ENCODE assay signal across 8 cellular contexts in the genomic region with DNA sequence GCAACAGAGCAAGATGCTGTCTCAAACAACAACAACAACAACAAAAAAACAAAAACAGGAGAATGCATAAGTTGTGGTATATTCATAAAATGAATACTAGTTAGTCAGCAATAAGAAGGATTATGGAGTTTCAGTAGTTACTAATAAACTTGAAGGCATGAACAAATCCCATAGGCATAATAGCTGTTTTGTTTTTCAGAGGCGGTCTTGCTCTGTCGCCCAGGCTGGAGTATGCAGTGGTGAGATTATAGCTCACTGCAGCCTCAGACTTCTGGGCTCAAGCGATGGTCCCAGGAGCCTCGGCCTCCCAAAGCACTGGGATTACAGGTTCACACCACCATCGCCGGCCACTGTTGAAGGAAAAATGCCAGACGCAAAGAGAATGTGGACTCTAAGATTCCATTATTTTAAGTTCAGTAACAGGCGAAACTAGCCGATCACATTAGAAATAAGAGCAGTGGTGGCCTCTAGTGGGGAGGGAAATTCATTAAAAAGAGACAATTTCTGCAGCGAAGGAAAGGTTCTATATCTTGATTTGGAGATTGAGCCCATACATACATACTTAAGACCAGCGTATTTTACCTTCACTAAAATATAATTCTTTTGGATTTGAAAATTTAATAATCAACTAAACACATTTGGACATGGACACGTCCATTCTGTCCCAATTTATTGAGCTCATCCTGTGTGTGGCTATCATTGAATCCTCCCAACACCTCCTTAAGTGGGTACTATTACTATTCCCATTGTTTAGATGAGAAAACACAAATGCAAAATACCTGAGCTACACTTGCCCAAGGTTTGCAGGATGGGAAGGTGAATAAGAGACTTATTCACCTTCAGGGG. TPM values are rescaled to one million over a fixed set of nuclear protein-coding genes. Genes with fewer than 3 reads are reported as not detected.
DNase-seq lines count a peak whose midpoint lies in the region; ATAC-seq and TF ChIP-seq lines count a peak whose summit lies in the region.

No MANE protein-coding gene starts in this region.

- H3K9me3 Mint-ChIP-seq in H9 = no peaks in the 10 kb centered on the region

- ATAC-seq in HG02678 (IDR thresholded peaks at IDR 0.05; ENCODE audit: unreplicated experiment) = no peak

- no peak overlapping the region for H2BK12ac ChIP-seq in H9 (ENCODE audit: insufficient read length, low read depth, low read length)

- no peak overlapping the region for H4K8ac ChIP-seq in H9 (replicated peaks; ENCODE audit: insufficient read length, low read depth, low read length)

- H3K56ac ChIP-seq in H9 (ENCODE audit: insufficient read length, low read depth, low read length) = no peak overlapping the region

- no peak overlapping the region for H2BK15ac ChIP-seq in H9 (ENCODE audit: low read depth, low read length)

- no peak for TF ChIP-seq POLR2A in erythroblast (IDR thresholded peaks at IDR 0.05; ENCODE audit: low read length)
- TF ChIP-seq POLR2A in testis (IDR thresholded peaks at IDR 0.05) = no peak

- H3K4me3 ChIP-seq in mucosa of stomach (ENCODE audit: low read length) (no peak overlapping the region), testis (peak overlapping the region; percentile 53 to 64)

- no peak overlapping the region for H3K14ac ChIP-seq in H9 (ENCODE audit: insufficient read depth, low read length)

- no peaks in the 10 kb centered on the region for H4K20me1 ChIP-seq in H9 (ENCODE audit: control insufficient read depth, insufficient read depth, insufficient read length)

- no peaks in the 10 kb centered on the region for H3K79me1 ChIP-seq in H9 (ENCODE audit: insufficient read depth, low read depth, low read length, poor library complexity, severe bottlenecking)

- intact Hi-C loops in testis (cut with DNase I; ENCODE audit: low total_unique reads) = no loop called here

- no peak overlapping the region for H4K91ac ChIP-seq in H9 (ENCODE audit: insufficient read length, low read depth, low read length)

- peak; percentile 71 for TF ChIP-seq CTCF in H9 (conservative IDR thresholded peaks at IDR 0.05)
- TF ChIP-seq CTCF in testis (IDR thresholded peaks at IDR 0.05) = peak; percentile 38 to 76 (median 67)

- no CpG with 5 or more reads among the region's 12 CpGs for WGBS in H9 (ENCODE audit: extremely low coverage, insufficient read length, low lambda C conversion rate)
- 12% methylated on average over 12 of the region's 12 CpGs for WGBS in testis, 2 donors

- peaks cover 2% of the 10 kb centered on the region; the same call in 1 of the 2 replicates for H3K27me3 Mint-ChIP-seq in H9 (ENCODE audit: low read depth)

- no peak overlapping the region for H2AFZ ChIP-seq in H9 (ENCODE audit: low read length)

- no peak overlapping the region for H4K5ac ChIP-seq in H9 (ENCODE audit: insufficient read length, low read depth, low read length)

- H3K79me2 ChIP-seq in H9 (ENCODE audit: insufficient read depth, low read length) = no peaks in the 10 kb centered on the region

- no peak overlapping the region for H3K4ac ChIP-seq in H9 (ENCODE audit: low read depth, low read length)

- peak overlapping the region; percentile 68 to 78; a peak in 4 of 5 replicates for H3K4me3 Mint-ChIP-seq in H9

- no peaks in the 10 kb centered on the region for H3K23me2 ChIP-seq in H9 (ENCODE audit: insufficient read length, low read depth, low read length, poor library complexity, severe bottlenecking)

- peak overlapping the region; percentile 85 to 91 (median 90); a peak in 6 of 7 replicates for H3K27ac Mint-ChIP-seq in H9

- DNase-seq in CD1c-positive myeloid dendritic cell (ENCODE audit: extremely low spot score) = peak; percentile 74
- no peak for DNase-seq in H9
- peak; percentile 39 for DNase-seq in NCI-H526 treated with DMSO at 0.1 percent for 48 hours (lab: John Stamatoyannopoulos, UW)
- peak; percentile 31 for DNase-seq in activated CD8-positive, alpha-beta memory T cell treated with anti-CD3 and anti-CD28 coated beads, Interleukin-2, amount 50 U/mL, for 4 hours
- peak; percentile 71 to 73 for DNase-seq in erythroblast (lab: John Stamatoyannopoulos, UW)
- peak; percentile 57 for DNase-seq in testis

- H3K4me2 ChIP-seq in H9 (ENCODE audit: insufficient read depth, insufficient read length, low read length) = no peak overlapping the region

- no peak overlapping the region for H3K18ac ChIP-seq in H9 (ENCODE audit: insufficient read length, low read depth, low read length)

- H3K36me3 Mint-ChIP-seq in H9 (ENCODE audit: insufficient read depth in 1 of 3, low read depth in 3 of 3) = no peaks in the 10 kb centered on the region; a peak in 1 of 7 replicates

- no peak overlapping the region for H3T11ph ChIP-seq in H9 (ENCODE audit: low read length)

- H3K27me3 ChIP-seq in H9 (ENCODE audit: insufficient read depth, low read length) (no peaks in the 10 kb centered on the region), mucosa of stomach (ENCODE audit: control insufficient read depth, insufficient read depth, low read length) (no peaks in the 10 kb centered on the region), testis (no peaks in the 10 kb centered on the region)

- no peak overlapping the region for H2BK5ac ChIP-seq in H9 (ENCODE audit: insufficient read length, low read length)

- no peaks in the 10 kb centered on the region for H3K9me3 ChIP-seq in H9 (ENCODE audit: control insufficient read depth, low read depth, low read length)
- H3K9me3 ChIP-seq in mucosa of stomach (ENCODE audit: control insufficient read depth, low read length) = no peaks in the 10 kb centered on the region
- no peaks in the 10 kb centered on the region for H3K9me3 ChIP-seq in testis

- H3K4me1 Mint-ChIP-seq in H9 = peaks cover 9 to 13% of the 10 kb centered on the region in 2 experiments

- H3K9ac ChIP-seq in H9 (ENCODE audit: extremely low read depth, insufficient read length, low read length) (no peak overlapping the region), mucosa of stomach (ENCODE audit: low read length) (peak overlapping the region; percentile 76)

- no peaks in the 10 kb centered on the region for H3K36me3 ChIP-seq in mucosa of stomach (ENCODE audit: control insufficient read depth, insufficient read depth, low read length)
- H3K36me3 ChIP-seq in testis (ENCODE audit: low read depth, missing control alignments) = no peaks in the 10 kb centered on the region

- H2BK120ac ChIP-seq in H9 (ENCODE audit: low read depth, low read length, poor library complexity, severe bottlenecking) = no peak overlapping the region

- no peak overlapping the region for H3K23ac ChIP-seq in H9 (ENCODE audit: insufficient read length, low read depth, low read length)

- no peak overlapping the region for H2BK20ac ChIP-seq in H9 (ENCODE audit: low read depth, low read length, poor library complexity, severe bottlenecking)

- H3K27ac ChIP-seq in H9 (ENCODE audit: insufficient read length, low read depth, low read length) = no peak overlapping the region
- H3K27ac ChIP-seq in testis = peak overlapping the region; percentile 86 to 94

- no peaks in the 10 kb centered on the region for H3K4me1 ChIP-seq in H9 (ENCODE audit: insufficient read depth, low read length)
- H3K4me1 ChIP-seq in mucosa of stomach (ENCODE audit: control insufficient read depth, insufficient read depth, low read length) = peaks cover 3% of the 10 kb centered on the region
- H3K4me1 ChIP-seq in testis = peaks cover 10% of the 10 kb centered on the region

- no peak overlapping the region for H2AK5ac ChIP-seq in H9 (ENCODE audit: insufficient read length, low read length)

RNA-seq across cellular contexts. Expression of a gene that starts 27.4 kb away (rescaled TPM):
- total RNA-seq in H9 (2021) = 6.6 and 7.0 TPM in 2 replicates
- total RNA-seq in testis = 10 to 100 TPM; 33.1 to 81.9 TPM
- 97.7 TPM for polyA plus RNA-seq in testis (ENCODE audit: insufficient read depth, low read depth, low replicate concordance)

RNA-seq across cellular contexts. Expression of a gene that starts 32.6 kb away (rescaled TPM):
- total RNA-seq in H9 (2021) = 47.3 and 48.8 TPM in 2 replicates
- total RNA-seq in testis = 10 to 100 TPM; 37.4 to 44.0 TPM
- polyA plus RNA-seq in testis (ENCODE audit: insufficient read depth, low read depth, low replicate concordance) = 26.2 TPM
